33 cellular contexts compared by ENCODE assay signal in genomic region chr4:134219043-134219442, GRCh38. TPM values are rescaled to one million over a fixed set of nuclear protein-coding genes. Genes with fewer than 3 reads are reported as not detected.
"Had no signal": no experiment of that assay in that cellular context is flagged by ENCODE, and none has a peak within 500 bp of the region (broad histone marks: within the 10 kb centered on the region; RNA-seq: fewer than 3 reads in every experiment).

No MANE protein-coding gene starts in this region.

- H3K36me3 ChIP-seq: colonic mucosa, esophagus squamous epithelium, heart right ventricle, lower lobe of right lung, ovary, sigmoid colon, spleen, tibial artery, upper lobe of left lung had no signal

- FAIRE-seq: endothelial cell of umbilical vein, urothelium cell line had no signal

- H3K27ac Mint-ChIP-seq: dendritic cell treated with granulocyte-macrophage colony-stimulating factor and Interleukin-4, amounts not matched to agents 40 ng/mL and 50 ng/mL, for 4 days; immature natural killer cell; naive thymus-derived CD8-positive, alpha-beta T cell; nephron progenitor cell; stimulated activated memory B cell treated with anti-CD40 and anti-IgM and Interleukin-4, amounts not matched to agents 10 μg/mL and 1 μg/mL and 100 μg/mL, for 72 hours had no signal

- H3K4me3 ChIP-seq: colonic mucosa, esophagus squamous epithelium, heart right ventricle, lower lobe of right lung, ovary, psoas muscle, sigmoid colon, spleen, testis, tibial artery, upper lobe of left lung had no signal

- H3K27me3 Mint-ChIP-seq: dendritic cell treated with granulocyte-macrophage colony-stimulating factor and Interleukin-4, amounts not matched to agents 40 ng/mL and 50 ng/mL, for 4 days; naive thymus-derived CD8-positive, alpha-beta T cell; stimulated activated memory B cell treated with anti-CD40 and anti-IgM and Interleukin-4, amounts not matched to agents 10 μg/mL and 1 μg/mL and 100 μg/mL, for 72 hours had no signal

- H3K4me1 ChIP-seq: colonic mucosa, esophagus squamous epithelium, heart right ventricle, lower lobe of right lung, psoas muscle, spleen, testis, tibial artery, upper lobe of left lung had no signal

- H3K4me3 Mint-ChIP-seq: dendritic cell treated with granulocyte-macrophage colony-stimulating factor and Interleukin-4, amounts not matched to agents 40 ng/mL and 50 ng/mL, for 4 days; immature natural killer cell; naive thymus-derived CD8-positive, alpha-beta T cell; nephron progenitor cell; stimulated activated memory B cell treated with anti-CD40 and anti-IgM and Interleukin-4, amounts not matched to agents 10 μg/mL and 1 μg/mL and 100 μg/mL, for 72 hours had no signal

- H3K27ac ChIP-seq: colonic mucosa, esophagus squamous epithelium, heart right ventricle, lower lobe of right lung, ovary, psoas muscle, sigmoid colon, spleen, testis, tibial artery, upper lobe of left lung had no signal

- H3K27me3 ChIP-seq: colonic mucosa, esophagus squamous epithelium, heart right ventricle, ovary, sigmoid colon, spleen, testis, tibial artery, upper lobe of left lung had no signal

- ATAC-seq: heart right ventricle; left colon; left ventricle myocardium superior; lower lobe of right lung; naive thymus-derived CD8-positive, alpha-beta T cell; psoas muscle; right cardiac atrium; stimulated activated memory B cell treated with anti-CD40 and anti-IgM and Interleukin-4, amounts not matched to agents 10 μg/mL and 1 μg/mL and 100 μg/mL, for 72 hours; stimulated activated naive CD8-positive, alpha-beta T cell treated with anti-CD3 and anti-CD28 coated beads, Interleukin-15, Interleukin-2, amounts not matched to agents 100 U/mL and 50 U/mL, for 24 hours had no signal

- H3K4me1 Mint-ChIP-seq: immature natural killer cell; naive thymus-derived CD8-positive, alpha-beta T cell; nephron progenitor cell; stimulated activated memory B cell treated with anti-CD40 and anti-IgM and Interleukin-4, amounts not matched to agents 10 μg/mL and 1 μg/mL and 100 μg/mL, for 72 hours had no signal

- DNase-seq: colonic mucosa; effector CD8-positive, alpha-beta T cell; erythroblast; esophagus squamous epithelium; foreskin melanocyte; glutamatergic neuron; heart right ventricle; hippocampal formation; immature natural killer cell; islet precursor cell; kidney glomerular epithelial cell; left colon; left ventricle myocardium superior; lower lobe of right lung; naive thymus-derived CD8-positive, alpha-beta T cell; nephron progenitor cell; occipital lobe; ovary; posterior cingulate gyrus; psoas muscle; right cardiac atrium; sigmoid colon; spleen; stimulated activated CD4-positive, alpha-beta T cell treated with anti-CD3 and anti-CD28 coated beads, Interleukin-4, amount 100 ng/mL, for 4 hours; stimulated activated naive CD8-positive, alpha-beta T cell treated with anti-CD3 and anti-CD28 coated beads, Interleukin-15, Interleukin-2, amounts not matched to agents 100 U/mL and 50 U/mL, for 24 hours; substantia nigra; testis; tibial artery; upper lobe of left lung had no signal

- H3K9me3 Mint-ChIP-seq: dendritic cell treated with granulocyte-macrophage colony-stimulating factor and Interleukin-4, amounts not matched to agents 40 ng/mL and 50 ng/mL, for 4 days; nephron progenitor cell had no signal

- H3K36me3 Mint-ChIP-seq: immature natural killer cell; stimulated activated memory B cell treated with anti-CD40 and anti-IgM and Interleukin-4, amounts not matched to agents 10 μg/mL and 1 μg/mL and 100 μg/mL, for 72 hours had no signal

- H3K9me3 ChIP-seq: colonic mucosa, esophagus squamous epithelium, lower lobe of right lung, ovary, psoas muscle, sigmoid colon, testis, tibial artery, upper lobe of left lung had no signal

RNA-seq across cellular contexts. Expression of gene PABPC4L, which starts 17.5 kb away (rescaled TPM):
- total RNA-seq: naive thymus-derived CD8-positive, alpha-beta T cell had no signal
- polyA plus RNA-seq: immature natural killer cell; naive thymus-derived CD8-positive, alpha-beta T cell had no signal
